In genomic region chr5:9467199-9468069, GRCh38 we compare ENCODE assay signal across 14 cellular contexts.
DNase-seq lines count a peak whose midpoint lies in the region; ATAC-seq and TF ChIP-seq lines count a peak whose summit lies in the region.
"Had no signal": no experiment of that assay in that cellular context is flagged by ENCODE, and none has a peak within 500 bp of the region (broad histone marks: within the 10 kb centered on the region; RNA-seq: fewer than 3 reads in every experiment).

No MANE protein-coding gene starts in this region.

- H3K4me1 ChIP-seq in adrenal gland (replicated peaks in 1 of 2), result no peaks in the 10 kb centered on the region
- H3K4me1 ChIP-seq: transverse colon had no signal

- no peak for TF ChIP-seq POLR2A in adrenal gland (IDR thresholded peaks at IDR 0.05)

- H3K27ac Mint-ChIP-seq in osteocyte (ENCODE audit: unreplicated experiment), result peak overlapping the region; percentile 49
- H3K27ac Mint-ChIP-seq: natural killer cell treated with Interleukin-12 subunit alpha and Interleukin-12 subunit beta and Interleukin-15 and Interleukin-18, amount 100 ng/mL, for 72 hours had no signal

- no peaks in the 10 kb centered on the region for H3K9me3 ChIP-seq in adrenal gland (replicated peaks in 1 of 3)
- H3K9me3 ChIP-seq: transverse colon had no signal

- H3K27me3 ChIP-seq in adrenal gland, result no peaks in the 10 kb centered on the region
- H3K27me3 ChIP-seq: transverse colon had no signal

- peak; percentile 98 for ATAC-seq in esophagus mucosa
- ATAC-seq: natural killer cell treated with Interleukin-12 subunit alpha and Interleukin-12 subunit beta and Interleukin-15 and Interleukin-18, amount 100 ng/mL, for 72 hours had no signal

- peaks cover 27% of the 10 kb centered on the region for H3K4me1 Mint-ChIP-seq in osteocyte (ENCODE audit: unreplicated experiment)

- no peak overlapping the region for H3K4me3 Mint-ChIP-seq in osteocyte (ENCODE audit: unreplicated experiment)
- H3K4me3 Mint-ChIP-seq: natural killer cell treated with Interleukin-12 subunit alpha and Interleukin-12 subunit beta and Interleukin-15 and Interleukin-18, amount 100 ng/mL, for 72 hours had no signal

- H3K27me3 Mint-ChIP-seq in osteocyte (ENCODE audit: unreplicated experiment), result no peaks in the 10 kb centered on the region
- H3K27me3 Mint-ChIP-seq: natural killer cell treated with Interleukin-12 subunit alpha and Interleukin-12 subunit beta and Interleukin-15 and Interleukin-18, amount 100 ng/mL, for 72 hours had no signal

- DNase-seq in DMS79 (lab: John Stamatoyannopoulos, UW) (peak; percentile 24), NCI-H69 (lab: John Stamatoyannopoulos, UW) (peak; percentile 61), osteocyte (ENCODE audit: extremely low spot score, unreplicated experiment) (no peak), adrenal gland (no peak), T1000 (lab: John Stamatoyannopoulos, UW) (no peak), GOT3 (lab: John Stamatoyannopoulos, UW) (no peak)
- DNase-seq in activated effector memory CD4-positive, alpha-beta T cell treated with Interleukin-2 at 50 U/mL for 16 hours, result no peak
- DNase-seq: activated CD8-positive, alpha-beta memory T cell treated with anti-CD3 and anti-CD28 coated beads, Interleukin-2, amount 50 U/mL, for 48 hours; NCI-H2081 treated with DMSO at 0.1 percent for 48 hours; transverse colon had no signal

- 75 to 90% (median 85%) methylated on average over 13 of the region's 13 CpGs for WGBS in adrenal gland, 4 donors

- TF ChIP-seq CTCF in osteocyte (IDR thresholded peaks at IDR 0.05) (no peak), adrenal gland (IDR thresholded peaks at IDR 0.05) (no peak)

- H3K9me3 Mint-ChIP-seq in osteocyte (ENCODE audit: unreplicated experiment), result no peaks in the 10 kb centered on the region

- no peak overlapping the region for H3K4me3 ChIP-seq in adrenal gland
- H3K4me3 ChIP-seq: SK-N-MC, transverse colon had no signal

- no peaks in the 10 kb centered on the region for H3K36me3 ChIP-seq in adrenal gland (replicated peaks in 1 of 2)
- H3K36me3 ChIP-seq: transverse colon had no signal

- intact Hi-C loops in adrenal gland (cut with DNase I), result no loop called here

- peaks cover 13% of the 10 kb centered on the region for H3K36me3 Mint-ChIP-seq in osteocyte (ENCODE audit: unreplicated experiment)
- H3K36me3 Mint-ChIP-seq: natural killer cell treated with Interleukin-12 subunit alpha and Interleukin-12 subunit beta and Interleukin-15 and Interleukin-18, amount 100 ng/mL, for 72 hours had no signal

- no peak overlapping the region for H3K27ac ChIP-seq in adrenal gland
- H3K27ac ChIP-seq: SK-N-MC, VCaP had no signal

Comparison
In these comparisons a context has a peak if more than half of its experiments do, and no peak if none do; other contexts are left out.
1. DNase-seq: peak in DMS79 (single experiment) and NCI-H69 (single experiment); none in osteocyte (single experiment), adrenal gland (0 of 7), T1000 (single experiment), GOT3 (single experiment) and activated effector memory CD4-positive, alpha-beta T cell treated with Interleukin-2 at 50 U/mL for 16 hours (single experiment).